30 cellular contexts compared by ENCODE assay signal in the genomic region with DNA sequence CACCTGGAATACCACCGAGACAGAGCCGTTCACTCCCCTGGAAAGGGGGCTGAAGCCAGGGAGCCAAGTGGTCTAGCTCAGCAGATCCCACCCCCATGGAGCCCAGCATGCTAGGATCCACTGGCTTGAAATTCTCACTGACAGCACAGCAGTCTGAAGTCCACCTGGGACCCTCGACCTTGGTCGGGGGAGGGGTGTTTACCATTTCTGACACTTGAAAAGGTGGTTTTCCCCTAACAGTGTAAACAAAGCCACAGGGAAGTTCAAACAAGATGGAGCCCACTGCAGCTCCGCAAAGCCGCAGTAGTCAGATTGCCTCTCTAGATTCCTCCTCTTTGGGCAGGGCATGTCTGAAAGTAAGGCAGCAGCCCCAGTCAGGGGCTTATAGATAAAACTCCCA.
"Had no signal": no experiment of that assay in that cellular context is flagged by ENCODE, and none has a peak within 500 bp of the region (broad histone marks: within the 10 kb centered on the region; RNA-seq: fewer than 3 reads in every experiment).

No MANE protein-coding gene starts in this region.

- ATAC-seq: activated CD4-positive, alpha-beta T cell treated with anti-CD3 and anti-CD28 coated beads for 36 hours; activated CD8-positive, alpha-beta memory T cell treated with anti-CD3 and anti-CD28 coated beads, Interleukin-2, amount 10 ng/mL, durations not matched to agents 7 days and 5 days; activated CD8-positive, alpha-beta T cell treated with anti-CD3 and anti-CD28 coated beads, Interleukin-2, amount 10 ng/mL, durations not matched to agents 7 days and 5 days; activated naive CD4-positive, alpha-beta T cell treated with anti-CD3 and anti-CD28 coated beads, Interleukin-2, amount 50 U/mL, for 72 hours; activated T-cell treated with anti-CD3 and anti-CD28 coated beads, Interleukin-2, amount 50 U/mL, for 72 hours; esophagus mucosa; T-helper 17 cell had no signal

- H3K27ac ChIP-seq: ascending aorta, breast epithelium, cardiac muscle cell, colonic mucosa, WERI-Rb-1 had no signal

- DNase-seq: activated B cell treated with CpG ODN at 0.5 μM for 24 hours; activated CD4-positive, alpha-beta memory T cell treated with anti-CD3 and anti-CD28 coated beads for 36 hours; activated CD4-positive, alpha-beta T cell treated with anti-CD3 and anti-CD28 coated beads for 36 hours; activated CD4-positive, alpha-beta T cell treated with anti-CD3 and anti-CD28 coated beads, Interleukin-2, amount 10 ng/mL, durations not matched to agents 24 days and 14 days; activated CD4-positive, CD25-positive, alpha-beta regulatory T cell treated with anti-CD3 and anti-CD28 coated beads, Interleukin-2, amount 50 U/mL, for 72 hours; activated CD8-positive, alpha-beta memory T cell treated with anti-CD3 and anti-CD28 coated beads, Interleukin-2, amount 10 ng/mL, durations not matched to agents 7 days and 5 days; activated CD8-positive, alpha-beta memory T cell treated with anti-CD3 and anti-CD28 coated beads, Interleukin-2, amount 50 U/mL, for 4 hours; activated CD8-positive, alpha-beta T cell treated with anti-CD3 and anti-CD28 coated beads, Interleukin-2, amount 10 ng/mL, durations not matched to agents 7 days and 5 days; activated gamma-delta T cell; activated naive CD4-positive, alpha-beta T cell; activated naive CD4-positive, alpha-beta T cell treated with anti-CD3 and anti-CD28 coated beads, Interleukin-2, amount 10 ng/mL, durations not matched to agents 7 days and 5 days; activated naive CD8-positive, alpha-beta T cell treated with anti-CD3 and anti-CD28 coated beads, Interleukin-2, amount 10 ng/mL, durations not matched to agents 7 days and 5 days; activated T-cell treated with anti-CD3 and anti-CD28 coated beads, Interleukin-2, amount 50 U/mL, for 24 hours; activated T-cell treated with anti-CD3 and anti-CD28 coated beads, Interleukin-2, amount 50 U/mL, for 72 hours; central memory CD4-positive, alpha-beta T cell; cerebellar nuclear complex; colonic mucosa; effector CD8-positive, alpha-beta T cell; foreskin fibroblast; head of caudate nucleus; T-helper 1 cell; T-helper 17 cell; T1000; WERI-Rb-1 had no signal

- FAIRE-seq: frontal cortex had no signal

- H3K36me3 ChIP-seq: ascending aorta, breast epithelium, cardiac muscle cell, colonic mucosa, WERI-Rb-1 had no signal

- H3K9me3 ChIP-seq: ascending aorta, breast epithelium, colonic mucosa had no signal

- H3K27me3 ChIP-seq: ascending aorta, breast epithelium, cardiac muscle cell, colonic mucosa had no signal

- H3K4me1 ChIP-seq: breast epithelium, colonic mucosa had no signal

- H3K4me3 ChIP-seq: ascending aorta, breast epithelium, cardiac muscle cell, colonic mucosa had no signal
